ENCODE assay signal across 8 cellular contexts in genomic region chr6:159941286-159942113, GRCh38. TPM values are rescaled to one million over a fixed set of nuclear protein-coding genes. Genes with fewer than 3 reads are reported as not detected.
DNase-seq lines count a peak whose midpoint lies in the region; ATAC-seq and TF ChIP-seq lines count a peak whose summit lies in the region.

No MANE protein-coding gene starts in this region.

- H3K36me3 Mint-ChIP-seq in GM23338 (ENCODE audit: low read depth) = peaks cover 9% of the 10 kb centered on the region; the same call in 2 of the 3 replicates

- H3K27ac ChIP-seq in GM23338 (ENCODE audit: low read depth) = no peak overlapping the region

- no peaks in the 10 kb centered on the region for H3K9me3 ChIP-seq in Loucy (ENCODE audit: insufficient read depth, low read depth, low read length)

- H3K4me3 Mint-ChIP-seq in GM23338 = no peak overlapping the region

- no peaks in the 10 kb centered on the region for H3K27me3 ChIP-seq in GM23338 (ENCODE audit: insufficient read depth)
- H3K27me3 ChIP-seq in Loucy (ENCODE audit: insufficient read depth, low read length, poor library complexity, severe bottlenecking) = no peaks in the 10 kb centered on the region

- peaks cover 2% of the 10 kb centered on the region for H3K4me1 Mint-ChIP-seq in GM23338

- H3K9me2 ChIP-seq in GM23338 (ENCODE audit: insufficient read depth) = no peaks in the 10 kb centered on the region
- no peaks in the 10 kb centered on the region for H3K9me2 ChIP-seq in Loucy (replicated peaks; ENCODE audit: low read depth, low read length)

- peak; percentile 57 for ATAC-seq in GM23338

- H3K79me2 ChIP-seq in GM23338 (replicated peaks; ENCODE audit: insufficient read depth) (no peaks in the 10 kb centered on the region), Loucy (ENCODE audit: insufficient read depth, low read length) (no peaks in the 10 kb centered on the region)

- H3K4me3 ChIP-seq in GM23338 (no peak overlapping the region), Loucy (ENCODE audit: low read length, poor library complexity, severe bottlenecking) (no peak overlapping the region), fibroblast of the aortic adventitia (ENCODE audit: low read depth, low read length) (no peak overlapping the region)

- peak; percentile 47 to 72 for TF ChIP-seq CTCF in GM23338 (conservative IDR thresholded peaks at IDR 0.05; ENCODE audit: low read depth in 2 of 2)
- peak; percentile 62 for TF ChIP-seq CTCF in Loucy (conservative IDR thresholded peaks at IDR 0.05; ENCODE audit: low read length)
- peak; percentile 57 for TF ChIP-seq CTCF in fibroblast of the aortic adventitia (IDR thresholded peaks at IDR 0.05; ENCODE audit: insufficient read depth, low read length)

- no peak overlapping the region for H3K4me2 ChIP-seq in GM23338
- no peak overlapping the region for H3K4me2 ChIP-seq in Loucy (ENCODE audit: low read depth, low read length, poor library complexity, severe bottlenecking)

- no peak overlapping the region for H3K27ac Mint-ChIP-seq in GM23338

- peaks cover 2% of the 10 kb centered on the region for H3K27me3 Mint-ChIP-seq in GM23338 (ENCODE audit: insufficient read depth, low read depth, poor library complexity)

- H2AFZ ChIP-seq in GM23338 (no peak overlapping the region), Loucy (ENCODE audit: low read length) (no peak overlapping the region)

- no peaks in the 10 kb centered on the region for H3F3A ChIP-seq in GM23338 (replicated peaks; ENCODE audit: low read depth)
- H3F3A ChIP-seq in Loucy (ENCODE audit: low read depth) = no peaks in the 10 kb centered on the region

- H3K9ac ChIP-seq in Loucy (ENCODE audit: low read depth, low read length, poor library complexity, severe bottlenecking) = no peak overlapping the region

- no peaks in the 10 kb centered on the region for H3K4me1 ChIP-seq in GM23338 (ENCODE audit: insufficient read depth)
- no peaks in the 10 kb centered on the region for H3K4me1 ChIP-seq in Loucy (ENCODE audit: insufficient read depth, low read length, poor library complexity, severe bottlenecking)

- peaks cover 29% of the 10 kb centered on the region for H3K9me3 Mint-ChIP-seq in GM23338

- DNase-seq in A172 (ENCODE audit: low spot score) (peak; percentile 51), GF-D8 (lab: John Stamatoyannopoulos, UW) (peak; percentile 12), GM23338 (ENCODE audit: low spot score) (peak; percentile 43), fibroblast of the aortic adventitia (ENCODE audit: low read depth) (peak; percentile 76), putamen (ENCODE audit: low spot score) (peak; percentile 13), NCI-H1436 (lab: John Stamatoyannopoulos, UW) (no peak)
- DNase-seq in activated CD4-positive, alpha-beta T cell treated with anti-CD3 and anti-CD28 coated beads for 48 hours = peak; percentile 21

- H4K20me1 ChIP-seq in GM23338 (replicated peaks; ENCODE audit: insufficient read depth) (no peaks in the 10 kb centered on the region), Loucy (ENCODE audit: insufficient read depth, low read length, poor library complexity, severe bottlenecking) (no peaks in the 10 kb centered on the region)

- H3K36me3 ChIP-seq in GM23338 (ENCODE audit: insufficient read depth) (peaks cover 4% of the 10 kb centered on the region; the same call in 1 of the 2 replicates), Loucy (ENCODE audit: insufficient read depth, low read length) (no peaks in the 10 kb centered on the region)

TF ChIP-seq in GM23338, 12 proteins besides CTCF, POLR2A, EP300 and RAD21 (continues in another document):
- TF ChIP-seq POLR2AphosphoS5 (IDR thresholded peaks at IDR 0.05; ENCODE audit: low read depth) (no peak), ZNF114 (CRISPR knock-in tag; IDR thresholded peaks at IDR 0.05) (no peak), EZH2phosphoT487 (IDR thresholded peaks at IDR 0.05; ENCODE audit: unreplicated experiment) (no peak), REST (IDR thresholded peaks at IDR 0.05; ENCODE audit: unreplicated experiment) (no peak), ETS1 (IDR thresholded peaks at IDR 0.05) (no peak)

RNA-seq across cellular contexts. Expression of gene IGF2R, which starts 27.4 kb away (rescaled TPM):
- 78.4 and 99.8 TPM in 2 replicates for total RNA-seq in A172 (2014; rRNA removed; shearing (Covaris generic))
- 76.4 and 80.4 TPM in 2 replicates for total RNA-seq in GM23338 (2014; rRNA removed; shearing (Covaris generic))
- polyA plus RNA-seq in GM23338 (2016; fragmentation: Nextera tagmentation; extraction: Ambion mirVana) = 11.7 and 12.5 TPM in 2 replicates
- total RNA-seq in fibroblast of the aortic adventitia (ENCODE audit: low replicate concordance) = 112 and 133 TPM in 2 replicates

RNA-seq across cellular contexts. Expression of gene MAS1, which starts 50.7 kb away (rescaled TPM):
- not detected in 2 replicates for total RNA-seq in A172 (2014; rRNA removed; shearing (Covaris generic))
- 0.03 and 0.08 TPM in 2 replicates for total RNA-seq in GM23338 (2014; rRNA removed; shearing (Covaris generic))
- polyA plus RNA-seq in GM23338 (2016; fragmentation: Nextera tagmentation; extraction: Ambion mirVana) = not detected in 2 replicates
- under 0.01 and 0.08 TPM in 2 replicates for total RNA-seq in fibroblast of the aortic adventitia (ENCODE audit: low replicate concordance)
